14 cellular contexts compared by ENCODE assay signal in the genomic region with DNA sequence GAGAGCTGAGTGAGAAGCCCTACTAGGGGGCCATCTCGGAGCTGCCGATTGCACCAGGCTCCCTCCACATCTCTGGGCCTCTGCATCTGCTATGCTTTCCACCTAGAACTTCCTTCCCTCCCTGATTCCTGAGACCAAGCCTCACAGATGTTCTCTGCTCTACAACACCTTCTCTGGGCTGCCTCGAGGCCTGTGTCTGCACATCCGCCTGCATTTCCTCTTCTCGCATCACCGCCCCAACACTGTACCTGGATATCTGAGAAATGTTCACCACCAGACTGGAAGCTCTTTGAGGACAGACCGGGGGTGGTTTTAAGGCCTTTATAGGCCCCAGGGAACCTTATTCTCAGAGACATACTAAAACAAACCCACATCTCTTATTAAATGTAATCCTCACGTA. TPM values are rescaled to one million over a fixed set of nuclear protein-coding genes. Genes with fewer than 3 reads are reported as not detected.
DNase-seq lines count a peak whose midpoint lies in the region; ATAC-seq and TF ChIP-seq lines count a peak whose summit lies in the region.
"Had no signal": no experiment of that assay in that cellular context is flagged by ENCODE, and none has a peak within 500 bp of the region (broad histone marks: within the 10 kb centered on the region; RNA-seq: fewer than 3 reads in every experiment).

No MANE protein-coding gene starts in this region.

- TF ChIP-seq POLR2A in esophagus muscularis mucosa (IDR thresholded peaks at IDR 0.05; ENCODE audit: low read depth) = no peak

- H3K4me3 ChIP-seq in OCI-LY7 (ENCODE audit: low read depth, low read length, poor library complexity, severe bottlenecking) (no peak overlapping the region), esophagus muscularis mucosa (no peak overlapping the region), neutrophil (ENCODE audit: low read depth in 1 of 2, low read length in 1 of 2) (no peak overlapping the region), brain microvascular endothelial cell (ENCODE audit: low read depth, low read length) (no peak overlapping the region)

- H3K27ac Mint-ChIP-seq in CD14-positive monocyte = peak overlapping the region in 5 of 7 donors; percentile 3 to 64 (median 29)
- no peak overlapping the region for H3K27ac Mint-ChIP-seq in activated CD8-positive, alpha-beta T cell treated with anti-CD3 and anti-CD28 coated beads for 36 hours
- no peak overlapping the region for H3K27ac Mint-ChIP-seq in activated T-helper 2 cell treated with anti-CD3 and anti-CD28 coated beads, Interferon-gamma antibody, Interleukin-2, Interleukin-4, amounts not matched to agents 10 μg/mL and 5 μg/mL and 100 μg/mL, durations not matched to agents 14 hours and 24 hours and 36 hours
- H3K27ac Mint-ChIP-seq: activated naive CD4-positive, alpha-beta T cell treated with anti-CD3 and anti-CD28 coated beads for 36 hours had no signal

- H3K27me3 Mint-ChIP-seq in CD14-positive monocyte (ENCODE audit: low read depth in 3 of 3) = no peaks in the 10 kb centered on the region
- H3K27me3 Mint-ChIP-seq in activated CD8-positive, alpha-beta T cell treated with anti-CD3 and anti-CD28 coated beads for 36 hours = no peaks in the 10 kb centered on the region
- no peaks in the 10 kb centered on the region for H3K27me3 Mint-ChIP-seq in activated T-helper 2 cell treated with anti-CD3 and anti-CD28 coated beads, Interferon-gamma antibody, Interleukin-2, Interleukin-4, amounts not matched to agents 10 μg/mL and 5 μg/mL and 100 μg/mL, durations not matched to agents 14 hours and 24 hours and 36 hours (ENCODE audit: low read depth)

- intact Hi-C loops in CD14-positive monocyte (cut with micrococcal nuclease) = no loop called here
- intact Hi-C loops in OCI-LY7 (cut with micrococcal nuclease; ENCODE audit: unreplicated experiment) = no loop called here
- intact Hi-C loops in esophagus muscularis mucosa (cut with DNase I) = no loop called here
- intact Hi-C loops in activated CD8-positive, alpha-beta T cell treated with anti-CD3 and anti-CD28 coated beads for 36 hours (cut with micrococcal nuclease) = no loop called here
- intact Hi-C loops in activated T-helper 2 cell treated with anti-CD3 and anti-CD28 coated beads, Interferon-gamma antibody, Interleukin-2, Interleukin-4, amounts not matched to agents 10 μg/mL and 5 μg/mL and 100 μg/mL, durations not matched to agents 14 hours and 24 hours and 36 hours (cut with micrococcal nuclease) = no loop called here

- H3K36me3 ChIP-seq in OCI-LY7 (ENCODE audit: insufficient read depth, low read length) (no peaks in the 10 kb centered on the region), esophagus muscularis mucosa (peaks cover 0 to 12% (median 0%) of the 10 kb centered on the region in 4 donors), neutrophil (peaks cover 17% of the 10 kb centered on the region), brain microvascular endothelial cell (replicated peaks) (no peaks in the 10 kb centered on the region)

- TF ChIP-seq EP300 in esophagus muscularis mucosa (IDR thresholded peaks at IDR 0.05) = no peak

- peak overlapping the region; percentile 7 for H3K27ac ChIP-seq in OCI-LY7 (ENCODE audit: low read depth, low read length, poor library complexity, severe bottlenecking)
- H3K27ac ChIP-seq in esophagus muscularis mucosa (replicated peaks in 1 of 4) = peak overlapping the region; percentile 21 to 60 (median 51)
- H3K27ac ChIP-seq in neutrophil = peak overlapping the region; percentile 73
- H3K27ac ChIP-seq in brain microvascular endothelial cell = no peak overlapping the region
- H3K27ac ChIP-seq: parathyroid adenoma had no signal

- no TSS peak for BruUV-seq in OCI-LY7 (replicated peaks; lab: Mats Ljungman, UMichigan)

- H3K4me1 ChIP-seq in OCI-LY7 (ENCODE audit: insufficient read depth, low read length, poor library complexity, severe bottlenecking) (peaks cover 29% of the 10 kb centered on the region), esophagus muscularis mucosa (peaks cover 32 to 54% (median 42%) of the 10 kb centered on the region in 4 donors), neutrophil (ENCODE audit: control insufficient read depth in 1 of 2, insufficient read depth in 1 of 2, low read depth in 1 of 2, low read length in 1 of 2) (peaks cover 34 to 37% of the 10 kb centered on the region in 2 experiments)
- H3K4me1 ChIP-seq: parathyroid adenoma had no signal

- peaks cover 31 to 46% of the 10 kb centered on the region in 2 donors for H3K36me3 Mint-ChIP-seq in CD14-positive monocyte
- no peaks in the 10 kb centered on the region for H3K36me3 Mint-ChIP-seq in activated CD8-positive, alpha-beta T cell treated with anti-CD3 and anti-CD28 coated beads for 36 hours (ENCODE audit: low read depth)
- no peaks in the 10 kb centered on the region for H3K36me3 Mint-ChIP-seq in activated T-helper 2 cell treated with anti-CD3 and anti-CD28 coated beads, Interferon-gamma antibody, Interleukin-2, Interleukin-4, amounts not matched to agents 10 μg/mL and 5 μg/mL and 100 μg/mL, durations not matched to agents 14 hours and 24 hours and 36 hours (ENCODE audit: low read depth)

- peaks cover 48% of the 10 kb centered on the region for H3K4me1 Mint-ChIP-seq in CD14-positive monocyte
- H3K4me1 Mint-ChIP-seq in activated CD8-positive, alpha-beta T cell treated with anti-CD3 and anti-CD28 coated beads for 36 hours (ENCODE audit: low read depth) = peaks cover 14% of the 10 kb centered on the region
- peaks cover 15% of the 10 kb centered on the region for H3K4me1 Mint-ChIP-seq in activated T-helper 2 cell treated with anti-CD3 and anti-CD28 coated beads, Interferon-gamma antibody, Interleukin-2, Interleukin-4, amounts not matched to agents 10 μg/mL and 5 μg/mL and 100 μg/mL, durations not matched to agents 14 hours and 24 hours and 36 hours (ENCODE audit: low read depth)

- 89% methylated on average over 8 of the region's 8 CpGs for WGBS in esophagus muscularis mucosa

- H3K27me3 ChIP-seq in esophagus muscularis mucosa = no peaks in the 10 kb centered on the region
- H3K27me3 ChIP-seq in neutrophil = no peaks in the 10 kb centered on the region
- H3K27me3 ChIP-seq in brain microvascular endothelial cell (replicated peaks) = no peaks in the 10 kb centered on the region

- H2AFZ ChIP-seq in OCI-LY7 (ENCODE audit: low read length) = no peak overlapping the region
- H2AFZ ChIP-seq: parathyroid adenoma had no signal

- POLR2A ChIA-PET in OCI-LY7 (lab: Charles Lee) = no interaction called here
- POLR2A ChIA-PET in activated CD8-positive, alpha-beta T cell treated with anti-CD3 and anti-CD28 coated beads for 36 hours (lab: Charles Lee) = interaction anchor here (0.9 to 1.5 kb wide), 2 partner anchors 11 to 105 kb away, joined by 3 read pairs; no protein-coding TSS in a partner anchor

- H3K4me3 Mint-ChIP-seq in CD14-positive monocyte = no peak overlapping the region
- H3K4me3 Mint-ChIP-seq in activated CD8-positive, alpha-beta T cell treated with anti-CD3 and anti-CD28 coated beads for 36 hours = no peak overlapping the region
- no peak overlapping the region for H3K4me3 Mint-ChIP-seq in activated T-helper 2 cell treated with anti-CD3 and anti-CD28 coated beads, Interferon-gamma antibody, Interleukin-2, Interleukin-4, amounts not matched to agents 10 μg/mL and 5 μg/mL and 100 μg/mL, durations not matched to agents 14 hours and 24 hours and 36 hours (ENCODE audit: low read depth)
- H3K4me3 Mint-ChIP-seq: activated naive CD4-positive, alpha-beta T cell treated with anti-CD3 and anti-CD28 coated beads for 36 hours had no signal

- in situ Hi-C loops in brain microvascular endothelial cell (cut with HindIII; ENCODE audit: low pct_ligation_motif_present, low sequenced_read_pairs) = no loop called here

- H3K9me3 ChIP-seq in OCI-LY7 (ENCODE audit: low read length) (no peaks in the 10 kb centered on the region), esophagus muscularis mucosa (no peaks in the 10 kb centered on the region), neutrophil (no peaks in the 10 kb centered on the region)

- ATAC-seq in activated CD8-positive, alpha-beta T cell treated with anti-CD3 and anti-CD28 coated beads for 36 hours = no peak

- peak overlapping the region; percentile 20; the same call in 1 of the 2 replicates for H3K4me2 ChIP-seq in OCI-LY7 (ENCODE audit: low read length)

- no peaks in the 10 kb centered on the region for H3K9me2 ChIP-seq in OCI-LY7 (ENCODE audit: insufficient read depth, low read length)

- CTCF ChIA-PET in OCI-LY7 (lab: Charles Lee; ENCODE audit: unreplicated experiment) = no interaction called here
- CTCF ChIA-PET in activated CD8-positive, alpha-beta T cell treated with anti-CD3 and anti-CD28 coated beads for 36 hours (lab: Charles Lee) = interaction anchor here (0.9 to 1.4 kb wide), 2 partner anchors 14 to 29 kb away, joined by 3 to 4 read pairs; no protein-coding TSS in a partner anchor

- H4K20me1 ChIP-seq in OCI-LY7 (ENCODE audit: insufficient read depth, low read length) = no peaks in the 10 kb centered on the region

- H3K9me3 Mint-ChIP-seq in CD14-positive monocyte = no peaks in the 10 kb centered on the region
- no peaks in the 10 kb centered on the region for H3K9me3 Mint-ChIP-seq in activated CD8-positive, alpha-beta T cell treated with anti-CD3 and anti-CD28 coated beads for 36 hours
- no peaks in the 10 kb centered on the region for H3K9me3 Mint-ChIP-seq in activated T-helper 2 cell treated with anti-CD3 and anti-CD28 coated beads, Interferon-gamma antibody, Interleukin-2, Interleukin-4, amounts not matched to agents 10 μg/mL and 5 μg/mL and 100 μg/mL, durations not matched to agents 14 hours and 24 hours and 36 hours
- H3K9me3 Mint-ChIP-seq: activated naive CD4-positive, alpha-beta T cell treated with anti-CD3 and anti-CD28 coated beads for 36 hours had no signal

- H3K79me2 ChIP-seq in OCI-LY7 (ENCODE audit: insufficient read depth, low read depth, low read length) = no peaks in the 10 kb centered on the region

- TF ChIP-seq CTCF in CD14-positive monocyte (IDR thresholded peaks at IDR 0.05) (no peak), OCI-LY7 (conservative IDR thresholded peaks at IDR 0.05; ENCODE audit: low read length) (no peak), esophagus muscularis mucosa (IDR thresholded peaks at IDR 0.05) (no peak), neutrophil (IDR thresholded peaks at IDR 0.05) (no peak), brain microvascular endothelial cell (IDR thresholded peaks at IDR 0.05; ENCODE audit: low read depth, low read length, missing control alignments) (no peak)
- TF ChIP-seq CTCF in activated CD8-positive, alpha-beta T cell treated with anti-CD3 and anti-CD28 coated beads for 36 hours (IDR thresholded peaks at IDR 0.05) = no peak

- DNase-seq in CD14-positive monocyte (ENCODE audit: low spot score) (no peak), OCI-LY7 (ENCODE audit: low spot score) (peak; percentile 58), esophagus muscularis mucosa (ENCODE audit: extremely low spot score) (no peak), brain microvascular endothelial cell (no peak), AML-193 (lab: John Stamatoyannopoulos, UW) (no peak)
- no peak for DNase-seq in activated CD8-positive, alpha-beta T cell treated with anti-CD3 and anti-CD28 coated beads for 36 hours
- DNase-seq in activated T-helper 2 cell treated with anti-CD3 and anti-CD28 coated beads, Interferon-gamma antibody, Interleukin-2, Interleukin-4, amounts not matched to agents 10 μg/mL and 5 μg/mL and 100 μg/mL, durations not matched to agents 14 hours and 24 hours and 36 hours (ENCODE audit: low spot score) = no peak
- DNase-seq: activated naive CD4-positive, alpha-beta T cell treated with anti-CD3 and anti-CD28 coated beads for 36 hours; EL; HCEC 1CT; NCI-H345; T1000 had no signal

RNA-seq across cellular contexts. Expression of a gene that starts 20.7 kb away (rescaled TPM):
- 10 to 100 TPM; 26.2 to 26.8 TPM for polyA plus RNA-seq in CD14-positive monocyte
- 9.6 and 14.7 TPM in 2 replicates for total RNA-seq in OCI-LY7 (2014; rRNA removed; shearing (Covaris generic))
- total RNA-seq in OCI-LY7 (2022) (17.4 and 21.3 TPM in 2 replicates), esophagus muscularis mucosa (10 to 100 TPM; 17.0 to 27.2 (median 23.4) TPM)
- 1 to 10 TPM; 9.0 to 9.6 TPM for total RNA-seq in activated CD8-positive, alpha-beta T cell treated with anti-CD3 and anti-CD28 coated beads for 36 hours
- 7.4 and 7.5 TPM in 2 replicates for total RNA-seq in activated T-helper 2 cell treated with anti-CD3 and anti-CD28 coated beads, Interferon-gamma antibody, Interleukin-2, Interleukin-4, amounts not matched to agents 10 μg/mL and 5 μg/mL and 100 μg/mL, durations not matched to agents 14 hours and 24 hours and 36 hours

RNA-seq across cellular contexts. Expression of a gene that starts 53.8 kb away (rescaled TPM):
- polyA plus RNA-seq in CD14-positive monocyte = 10 to 100 TPM; 28.2 to 32.9 TPM
- total RNA-seq in OCI-LY7 (2014; rRNA removed; shearing (Covaris generic)) = 19.1 and 29.3 TPM in 2 replicates
- total RNA-seq in OCI-LY7 (2022) (28.1 and 31.4 TPM in 2 replicates), esophagus muscularis mucosa (10 to 100 TPM; 25.4 to 30.6 (median 27.7) TPM)
- 10 to 100 TPM; 23.9 to 24.2 TPM for total RNA-seq in activated CD8-positive, alpha-beta T cell treated with anti-CD3 and anti-CD28 coated beads for 36 hours
- 30.0 and 31.1 TPM in 2 replicates for total RNA-seq in activated T-helper 2 cell treated with anti-CD3 and anti-CD28 coated beads, Interferon-gamma antibody, Interleukin-2, Interleukin-4, amounts not matched to agents 10 μg/mL and 5 μg/mL and 100 μg/mL, durations not matched to agents 14 hours and 24 hours and 36 hours

RNA-seq across cellular contexts. Expression of a gene that starts 53.9 kb away (rescaled TPM):
- 1 to 10 TPM; 6.8 to 9.9 TPM for polyA plus RNA-seq in CD14-positive monocyte
- total RNA-seq in OCI-LY7 (2014; rRNA removed; shearing (Covaris generic)) = 3.8 and 5.4 TPM in 2 replicates
- 6.5 and 7.0 TPM in 2 replicates for total RNA-seq in OCI-LY7 (2022)
- 1 to 10 TPM; 5.0 to 9.8 (median 7.4) TPM for total RNA-seq in esophagus muscularis mucosa
- 1 to 10 TPM; 7.7 to 9.6 TPM for total RNA-seq in activated CD8-positive, alpha-beta T cell treated with anti-CD3 and anti-CD28 coated beads for 36 hours
- total RNA-seq in activated T-helper 2 cell treated with anti-CD3 and anti-CD28 coated beads, Interferon-gamma antibody, Interleukin-2, Interleukin-4, amounts not matched to agents 10 μg/mL and 5 μg/mL and 100 μg/mL, durations not matched to agents 14 hours and 24 hours and 36 hours = 6.8 TPM in 2 replicates

Comparison
In these comparisons a context has a peak if more than half of its experiments do, and no peak if none do; other contexts are left out.
1. H3K27ac Mint-ChIP-seq: peak in CD14-positive monocyte (5 of 7); none in activated CD8-positive, alpha-beta T cell treated with anti-CD3 and anti-CD28 coated beads for 36 hours (single experiment) and activated T-helper 2 cell treated with anti-CD3 and anti-CD28 coated beads, Interferon-gamma antibody, Interleukin-2, Interleukin-4, amounts not matched to agents 10 μg/mL and 5 μg/mL and 100 μg/mL, durations not matched to agents 14 hours and 24 hours and 36 hours (single experiment).